In genomic region chr6:43818973-43819372, GRCh38 we compare ENCODE assay signal across 6 cellular contexts. TPM values are rescaled to one million over a fixed set of nuclear protein-coding genes. Genes with fewer than 3 reads are reported as not detected.
DNase-seq lines count a peak whose midpoint lies in the region; ATAC-seq, FAIRE-seq and TF ChIP-seq lines count a peak whose summit lies in the region.
"Not testable (repeated sequence)": the region's sequence is repeated elsewhere in the genome, so short reads cannot be mapped to it uniquely, and the experiment has no call there.
"Had no signal": no experiment of that assay in that cellular context is flagged by ENCODE, and none has a peak within 500 bp of the region (broad histone marks: within the 10 kb centered on the region; RNA-seq: fewer than 3 reads in every experiment).

No MANE protein-coding gene starts in this region.

- TF ChIP-seq RAD21 in HepG2 (CRISPR knock-in tag; IDR thresholded peaks at IDR 0.05): not testable (repeated sequence)

- H3K4me3 ChIP-seq in GM23338; HEK293 (ENCODE audit: low read depth, low read length); HepG2 (replicated peaks in 1 of 3; ENCODE audit: insufficient read depth in 1 of 3, low read depth in 2 of 3, low read length in 3 of 3); thyroid gland (replicated peaks in 1 of 3): not testable (repeated sequence)

- not testable (repeated sequence) for H3K27ac Mint-ChIP-seq in GM23338

- not testable (repeated sequence) for H3K4me3 Mint-ChIP-seq in GM23338

- not testable (repeated sequence) for H3K9me3 Mint-ChIP-seq in GM23338

- not testable (repeated sequence) for H4K20me1 ChIP-seq in GM23338 (replicated peaks; ENCODE audit: insufficient read depth); HepG2 (ENCODE audit: insufficient read depth, low read length)

- POLR2A ChIA-PET in HEK293 (lab: Yijun Ruan, JAX) (interaction anchor here (1.1 kb wide), 1 partner anchor 49 kb away, joined by 3 read pairs; the partner anchor contains the start of gene VEGFA), HepG2 (lab: Yijun Ruan, JAX) (interaction anchor here (1.4 kb wide), 1 partner anchor 49 kb away, joined by 3 read pairs; the partner anchor contains the start of gene VEGFA)

- peak overlapping the region; percentile 74; the same call in 1 of the 2 replicates for H2AFZ ChIP-seq in GM23338
- not testable (repeated sequence) for H2AFZ ChIP-seq in HepG2 (ENCODE audit: low read length)

- FAIRE-seq in HepG2 (lab: Jason Lieb, UNC): not testable (repeated sequence)

- not testable (repeated sequence) for BruUV-seq in HepG2 (replicated peaks; lab: Mats Ljungman, UMichigan)

- in situ Hi-C loops in HepG2 (cut with HindIII; ENCODE audit: extremely low pct_ligation_motif_present, low pct_unique_long_range_greater_than_20kb): not testable (repeated sequence)

- H3K9me3 ChIP-seq in HEK293 (ENCODE audit: control insufficient read depth, insufficient read depth, low read depth, low read length); HepG2 (ENCODE audit: low read length); thyroid gland: not testable (repeated sequence)

- TF ChIP-seq EP300 in HepG2 (IDR thresholded peaks at IDR 0.05; ENCODE audit: low read depth in 2 of 2, low read length in 2 of 2); HepG2 (CRISPR knock-in tag; IDR thresholded peaks at IDR 0.05; ENCODE audit: borderline replicate concordance): not testable (repeated sequence)

- H3K27me3 ChIP-seq in GM23338 (ENCODE audit: insufficient read depth); HepG2 (ENCODE audit: control insufficient read depth in 1 of 2, insufficient read depth in 2 of 2, low read length in 2 of 2); thyroid gland: not testable (repeated sequence)

- TF ChIP-seq POLR2A in HepG2 (IDR thresholded peaks at IDR 0.05; ENCODE audit: insufficient read depth in 1 of 2, low read depth in 2 of 2, low read length in 2 of 2); thyroid gland (IDR thresholded peaks at IDR 0.05): not testable (repeated sequence)

- H3K36me3 ChIP-seq in GM23338 (ENCODE audit: insufficient read depth); HEK293 (ENCODE audit: control insufficient read depth in 2 of 2, insufficient read depth in 1 of 2, low read length in 2 of 2); HepG2 (replicated peaks in 1 of 2; ENCODE audit: control insufficient read depth in 1 of 2, insufficient read depth in 2 of 2, low read length in 2 of 2); thyroid gland: not testable (repeated sequence)

- not testable (repeated sequence) for H3K27ac ChIP-seq in GM23338 (ENCODE audit: low read depth); HEK293 (ENCODE audit: extremely low read depth, low read depth, low read length); HepG2 (ENCODE audit: extremely low read length, insufficient read depth, low read length)
- peak overlapping the region in 1 of 3 donors; percentile 27 for H3K27ac ChIP-seq in thyroid gland

- H3K4me2 ChIP-seq in GM23338; HepG2 (ENCODE audit: low read depth, low read length): not testable (repeated sequence)

- intact Hi-C loops in HepG2 (cut with micrococcal nuclease; ENCODE audit: unreplicated experiment); thyroid gland (cut with DNase I): not testable (repeated sequence)

- H3K9me2 ChIP-seq in GM23338 (ENCODE audit: insufficient read depth): not testable (repeated sequence)

- not testable (repeated sequence) for H3K9ac ChIP-seq in HepG2 (ENCODE audit: insufficient read depth, low read depth, low read length)

- 36% methylated on average over 9 of the region's 9 CpGs for WGBS in HepG2 (ENCODE audit: low lambda C conversion rate)
- WGBS in thyroid gland, 2 donors: 59 to 65% methylated on average over 9 of the region's 9 CpGs

- ATAC-seq in GM23338, HepG2: not testable (repeated sequence)

- H3K4me1 Mint-ChIP-seq in GM23338: not testable (repeated sequence)

- not testable (repeated sequence) for H3F3A ChIP-seq in GM23338 (replicated peaks; ENCODE audit: low read depth)

- not testable (repeated sequence) for H3K4me1 ChIP-seq in GM23338 (ENCODE audit: insufficient read depth); HEK293 (ENCODE audit: control insufficient read depth, insufficient read depth, low read length)
- H3K4me1 ChIP-seq in HepG2 (ENCODE audit: insufficient read depth, low read length) (peaks cover 42% of the 10 kb centered on the region), thyroid gland (peaks cover 9 to 33% of the 10 kb centered on the region in 2 donors)

- DNase-seq in GM23338 (ENCODE audit: low spot score); HepG2 (ENCODE audit: low spot score): not testable (repeated sequence)
- peak; percentile 45 to 53 for DNase-seq in thyroid gland

- not testable (repeated sequence) for H3K79me2 ChIP-seq in GM23338 (replicated peaks; ENCODE audit: insufficient read depth); HepG2 (ENCODE audit: insufficient read depth, low read length)

- H3K36me3 Mint-ChIP-seq in GM23338 (ENCODE audit: low read depth): not testable (repeated sequence)

- not testable (repeated sequence) for TF ChIP-seq CTCF in GM23338 (conservative IDR thresholded peaks at IDR 0.05; ENCODE audit: low read depth in 2 of 2); HEK293 (tag by site-specific recombination; IDR thresholded peaks at IDR 0.05); HepG2 (CRISPR knock-in tag; IDR thresholded peaks at IDR 0.05); thyroid gland (IDR thresholded peaks at IDR 0.05)

- CTCF ChIA-PET in HEK293 (lab: Yijun Ruan, JAX): interaction anchor here (0.6 to 1.6 kb wide), 5 partner anchors 44 to 260 kb away, joined by 3 to 4 read pairs (median 4); no protein-coding TSS in a partner anchor
- CTCF ChIA-PET in HepG2 (lab: Yijun Ruan, JAX; ENCODE audit: low intra/inter-chr PET ratio, low total read pairs): interaction anchor here (2.7 to 3.6 kb wide), 2 partner anchors 44 to 49 kb away, joined by 19 read pairs; partner anchors contain the start of gene VEGFA

- H3K27me3 Mint-ChIP-seq in GM23338 (ENCODE audit: insufficient read depth, low read depth, poor library complexity): not testable (repeated sequence)

TF ChIP-seq in HEK293, 187 proteins besides CTCF, POLR2A, EP300 and RAD21:
- peak; percentile 53; the same call in 1 of the 2 replicates for TF ChIP-seq ZNF394 (tag by site-specific recombination; IDR thresholded peaks at IDR 0.05; ENCODE audit: borderline replicate concordance)

TF ChIP-seq in HepG2, 621 proteins besides CTCF, POLR2A, EP300 and RAD21:
- 0 out of 2 replicates have a peak, but pooled peaks have one; percentile 16 for TF ChIP-seq CEBPG (CRISPR knock-in tag; IDR thresholded peaks at IDR 0.05)

RNA-seq across cellular contexts. Expression of gene VEGFA, which starts 49.0 kb away (rescaled TPM):
- total RNA-seq in GM23338 (2014; rRNA removed; shearing (Covaris generic)): 55.9 and 61.1 TPM in 2 replicates
- polyA plus RNA-seq in GM23338 (2016; fragmentation: Nextera tagmentation; extraction: Ambion mirVana) (10.9 and 13.3 TPM in 2 replicates), HepG2 (2011; rRNA removed) (629 and 1,104 TPM in 2 replicates)
- total RNA-seq in HepG2 (2016; rRNA removed; fragmentation: Illumina TruSeq; extraction: Trizol) (34.1 and 68.1 TPM in 2 replicates), thyroid gland (1,000 to 10,000 TPM in 1 of 4 donors, 100 to 1,000 TPM in 3; 510 to 1,437 (median 630) TPM)
- 13.4 and 14.2 TPM in 2 replicates for total RNA-seq in HepG2 (2016; cell fraction: cytosol; rRNA removed; fragmentation: Illumina TruSeq; extraction: Trizol; ENCODE audit: low read depth)
- total RNA-seq in HepG2 (2016; cell fraction: insoluble cytoplasmic fraction; rRNA removed; fragmentation: Illumina TruSeq; extraction: Trizol): 26.8 and 72.7 TPM in 2 replicates
- 33.1 and 34.4 TPM in 2 replicates for total RNA-seq in HepG2 (2016; cell fraction: membrane; rRNA removed; fragmentation: Illumina TruSeq; extraction: Trizol)
- 81.5 and 95.8 TPM in 2 replicates for total RNA-seq in HepG2 (2016; cell fraction: nucleus; rRNA removed; fragmentation: Illumina TruSeq; extraction: Trizol)
- 292 and 298 TPM in 2 replicates for polyA plus RNA-seq in HepG2 (2011; cell fraction: cytosol; rRNA removed)
- polyA plus RNA-seq in HepG2 (2011; cell fraction: nucleus; rRNA removed): 3,652 and 4,474 TPM in 2 replicates
- 463 and 546 TPM in 2 replicates for polyA plus RNA-seq in HepG2 (2012)
- polyA plus RNA-seq in HepG2 (2016; cell fraction: cytosol; fragmentation: Illumina TruSeq; extraction: Trizol; ENCODE audit: low read depth): 9.2 and 10.7 TPM in 2 replicates
- 34.1 and 41.6 TPM in 2 replicates for polyA plus RNA-seq in HepG2 (2016; cell fraction: insoluble cytoplasmic fraction; fragmentation: Illumina TruSeq; extraction: Trizol; ENCODE audit: low read depth)
- 24.8 and 25.3 TPM in 2 replicates for polyA plus RNA-seq in HepG2 (2016; cell fraction: membrane; fragmentation: Illumina TruSeq; extraction: Trizol; ENCODE audit: low read depth)
- polyA plus RNA-seq in HepG2 (2016; cell fraction: nucleus; fragmentation: Illumina TruSeq; extraction: Trizol; ENCODE audit: insufficient read depth, low read depth): 253 and 267 TPM in 2 replicates
- 238 and 645 TPM in 2 replicates for polyA minus RNA-seq in HepG2 (2011; rRNA and poly(A)+ RNA removed; ENCODE audit: low replicate concordance)
- polyA minus RNA-seq in HepG2 (2011; cell fraction: cytosol; rRNA and poly(A)+ RNA removed): 122 and 136 TPM in 2 replicates
- 312 and 405 TPM in 2 replicates for polyA minus RNA-seq in HepG2 (2011; cell fraction: nucleus; rRNA and poly(A)+ RNA removed)
- polyA plus RNA-seq: CD4-positive, alpha-beta memory T cell; CD8-positive, alpha-beta memory T cell had no signal
